In the genomic region with DNA sequence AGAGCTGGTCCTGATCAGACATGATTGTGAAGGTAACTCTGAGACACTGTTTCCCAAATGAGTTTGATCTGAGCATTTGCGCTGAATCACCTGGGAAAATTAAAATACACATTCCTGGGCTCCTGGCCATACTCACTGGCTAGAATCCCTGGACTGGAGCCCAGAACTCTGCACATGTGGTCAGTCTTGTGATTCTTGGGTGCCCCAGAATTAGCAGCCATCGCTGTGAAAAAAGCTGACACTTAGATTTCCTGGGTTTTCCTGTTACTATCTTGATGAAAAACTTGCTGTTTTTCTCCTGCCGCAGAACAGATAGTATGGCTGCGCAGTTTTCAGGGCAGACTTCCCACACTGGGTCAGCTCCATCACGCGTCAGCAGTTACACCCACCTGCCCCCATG, we compare ENCODE assay signal across 11 cellular contexts. TPM values are rescaled to one million over a fixed set of nuclear protein-coding genes. Genes with fewer than 3 reads are reported as not detected.
DNase-seq lines count a peak whose midpoint lies in the region; ATAC-seq and TF ChIP-seq lines count a peak whose summit lies in the region.
"Had no signal": no experiment of that assay in that cellular context is flagged by ENCODE, and none has a peak within 500 bp of the region (broad histone marks: within the 10 kb centered on the region; RNA-seq: fewer than 3 reads in every experiment).

No MANE protein-coding gene starts in this region.

- ATAC-seq in left lobe of liver (peak; percentile 66), GM21526 (IDR thresholded peaks at IDR 0.05; ENCODE audit: low FRiP score, unreplicated experiment) (no peak), GM18870 (IDR thresholded peaks at IDR 0.05; ENCODE audit: unreplicated experiment) (no peak)
- ATAC-seq: upper lobe of right lung had no signal

- no peaks in the 10 kb centered on the region for H3K9me3 Mint-ChIP-seq in chondrocyte (ENCODE audit: low read depth)

- TF ChIP-seq CTCF in AG04450 (IDR thresholded peaks at IDR 0.05; ENCODE audit: low read depth, low read length) (no peak), chondrocyte (IDR thresholded peaks at IDR 0.05) (no peak)

- H3K27ac Mint-ChIP-seq in chondrocyte (ENCODE audit: unreplicated experiment), result no peak overlapping the region
- H3K27ac Mint-ChIP-seq: activated T-helper 1 cell treated with anti-CD3 and anti-CD28 coated beads, Interleukin-12 subunit alpha, Interleukin-12 subunit beta, Interleukin-2, Interleukin-4 antibody, amounts not matched to agents 30 ng/mL and 10 ng/mL and 1 ng/mL, durations not matched to agents 14 hours and 24 hours and 36 hours; CD4-positive, CD25-positive, alpha-beta regulatory T cell had no signal

- TF ChIP-seq EP300 in Ishikawa (IDR thresholded peaks at IDR 0.05; ENCODE audit: borderline replicate concordance), result no peak; the same call in 1 of the 2 replicates

- CTCF ChIA-PET in AG04450 (lab: Charles Lee), result interaction anchor here (1.1 to 3.6 kb wide), 2 partner anchors 70 to 73 kb away, joined by 3 to 20 read pairs; no protein-coding TSS in a partner anchor

- H3K27ac ChIP-seq in AG04450 (ENCODE audit: low read depth, low read length) (no peak overlapping the region), cingulate gyrus (ENCODE audit: low read depth, low read length) (peak overlapping the region; percentile 79)
- H3K27ac ChIP-seq: upper lobe of right lung had no signal

- no peak for TF ChIP-seq RAD21 in Ishikawa (IDR thresholded peaks at IDR 0.05; ENCODE audit: low read depth)

- no peaks in the 10 kb centered on the region; the same call in 1 of the 2 replicates for H3K9me3 ChIP-seq in AG04450 (ENCODE audit: control insufficient read depth, insufficient read depth, low read length)
- H3K9me3 ChIP-seq: upper lobe of right lung had no signal

- peaks cover 5% of the 10 kb centered on the region for H3K27me3 ChIP-seq in AG04450 (ENCODE audit: control insufficient read depth, insufficient read depth, low read length)

- POLR2A ChIA-PET in AG04450 (lab: Yijun Ruan, JAX), result no interaction called here

- no peak overlapping the region for H3K4me3 ChIP-seq in AG04450 (ENCODE audit: low read depth, low read length)
- H3K4me3 ChIP-seq: upper lobe of right lung had no signal

- DNase-seq in AG04450 (ENCODE audit: low read depth, low spot score), result peak; percentile 11
- DNase-seq in left lobe of liver (ENCODE audit: low spot score), result no peak
- no peak for DNase-seq in cerebellum (ENCODE audit: low spot score)
- DNase-seq in chondrocyte (ENCODE audit: low spot score), result no peak
- DNase-seq: CD4-positive, CD25-positive, alpha-beta regulatory T cell; upper lobe of right lung had no signal

- peaks cover 14% of the 10 kb centered on the region for H3K4me1 Mint-ChIP-seq in chondrocyte (ENCODE audit: low read depth)
- H3K4me1 Mint-ChIP-seq: CD4-positive, CD25-positive, alpha-beta regulatory T cell had no signal

- H3K36me3 Mint-ChIP-seq in chondrocyte (ENCODE audit: low read depth), result no peaks in the 10 kb centered on the region
- H3K36me3 Mint-ChIP-seq: CD4-positive, CD25-positive, alpha-beta regulatory T cell had no signal

- H3K4me3 Mint-ChIP-seq in chondrocyte (ENCODE audit: unreplicated experiment), result no peak overlapping the region
- H3K4me3 Mint-ChIP-seq: activated T-helper 1 cell treated with anti-CD3 and anti-CD28 coated beads, Interleukin-12 subunit alpha, Interleukin-12 subunit beta, Interleukin-2, Interleukin-4 antibody, amounts not matched to agents 30 ng/mL and 10 ng/mL and 1 ng/mL, durations not matched to agents 14 hours and 24 hours and 36 hours; CD4-positive, CD25-positive, alpha-beta regulatory T cell had no signal

- H3K27me3 Mint-ChIP-seq in chondrocyte (ENCODE audit: low read depth), result peaks cover 23% of the 10 kb centered on the region

TF ChIP-seq in Ishikawa, 13 proteins besides CTCF, POLR2A, EP300 and RAD21:
- TF ChIP-seq EGR1 (IDR thresholded peaks at IDR 0.05), result no peak
- TF ChIP-seq YY1 (IDR thresholded peaks at IDR 0.05; ENCODE audit: low read depth), result no peak
- TF ChIP-seq TEAD4 (IDR thresholded peaks at IDR 0.05), result peak; percentile 67
- TF ChIP-seq USF1 (IDR thresholded peaks at IDR 0.05), result peak; percentile 68
- TF ChIP-seq MAX (IDR thresholded peaks at IDR 0.05), result peak; percentile 23; the same call in 1 of the 2 replicates
- peak; percentile 94 for TF ChIP-seq NFIC (IDR thresholded peaks at IDR 0.05)
- TF ChIP-seq CEBPB (IDR thresholded peaks at IDR 0.05), result no peak
TF ChIP-seq in Ishikawa: peak in this region for 4.

RNA-seq across cellular contexts. Expression of gene NECAB2, which starts 24.6 kb away (rescaled TPM):
- polyA plus RNA-seq in AG04450 (2011; rRNA removed), result 0.20 and 0.24 TPM in 2 replicates
- polyA minus RNA-seq in AG04450 (2011; rRNA and poly(A)+ RNA removed), result 0.30 and 0.37 TPM in 2 replicates
- total RNA-seq in left lobe of liver (12.9 TPM), cerebellum (15.4 TPM), chondrocyte (0.40 to 0.72 TPM (median 0.58 TPM) in 3 replicates)
- total RNA-seq: activated T-helper 1 cell treated with anti-CD3 and anti-CD28 coated beads, Interleukin-12 subunit alpha, Interleukin-12 subunit beta, Interleukin-2, Interleukin-4 antibody, amounts not matched to agents 30 ng/mL and 10 ng/mL and 1 ng/mL, durations not matched to agents 14 hours and 24 hours and 36 hours; CD4-positive, CD25-positive, alpha-beta regulatory T cell; upper lobe of right lung had no signal
- polyA plus RNA-seq: CD4-positive, CD25-positive, alpha-beta regulatory T cell had no signal

RNA-seq across cellular contexts. Expression of gene OSGIN1, which starts 39.6 kb away (rescaled TPM):
- polyA plus RNA-seq in AG04450 (2011; rRNA removed), result 6.2 and 8.5 TPM in 2 replicates
- 5.6 and 8.6 TPM in 2 replicates for polyA minus RNA-seq in AG04450 (2011; rRNA and poly(A)+ RNA removed)
- total RNA-seq in left lobe of liver (89.4 TPM), cerebellum (not detected), chondrocyte (1.3 to 2.8 TPM (median 2.5 TPM) in 3 replicates)

RNA-seq across cellular contexts. Expression of gene SLC38A8, which starts 50.0 kb away (rescaled TPM):
- not detected in 2 replicates for polyA plus RNA-seq in AG04450 (2011; rRNA removed)
- not detected in 2 replicates for polyA minus RNA-seq in AG04450 (2011; rRNA and poly(A)+ RNA removed)
- not detected for total RNA-seq in left lobe of liver
- total RNA-seq in cerebellum, result 0.45 TPM
- total RNA-seq in chondrocyte, result not detected in 3 replicates
- total RNA-seq: activated T-helper 1 cell treated with anti-CD3 and anti-CD28 coated beads, Interleukin-12 subunit alpha, Interleukin-12 subunit beta, Interleukin-2, Interleukin-4 antibody, amounts not matched to agents 30 ng/mL and 10 ng/mL and 1 ng/mL, durations not matched to agents 14 hours and 24 hours and 36 hours; CD4-positive, CD25-positive, alpha-beta regulatory T cell; upper lobe of right lung had no signal
- polyA plus RNA-seq: CD4-positive, CD25-positive, alpha-beta regulatory T cell had no signal

Comparison
In these comparisons a context has a peak if more than half of its experiments do, and no peak if none do; other contexts are left out.
1. RNA of gene OSGIN1, which starts 39.6 kb away (total RNA-seq): 89.4 TPM in left lobe of liver (single experiment); 1.3 to 2.8 TPM in chondrocyte and not detected in cerebellum (single experiment); every median in the first group is over 10 times any median in the second.